19 cellular contexts compared by ENCODE assay signal in the genomic region with DNA sequence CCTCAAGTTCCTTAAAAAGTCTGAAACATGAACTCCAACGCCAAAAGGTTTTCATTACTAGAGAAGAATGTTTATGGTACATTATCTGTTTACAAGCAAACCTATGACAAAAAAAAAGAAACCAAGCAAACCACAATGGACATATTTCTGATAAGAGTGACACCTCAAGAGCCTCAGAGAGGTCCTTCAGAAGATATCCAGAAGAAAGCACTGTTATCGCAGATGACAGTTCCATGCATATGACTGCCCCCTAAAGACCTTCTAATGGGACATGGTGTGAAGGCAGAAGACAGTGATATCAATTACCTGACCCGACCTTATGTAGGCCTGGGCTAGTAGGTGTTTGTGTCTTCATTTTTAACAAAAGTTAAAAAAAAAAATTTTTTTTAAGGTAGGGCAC. TPM values are rescaled to one million over a fixed set of nuclear protein-coding genes. Genes with fewer than 3 reads are reported as not detected.
DNase-seq lines count a peak whose midpoint lies in the region; ATAC-seq and TF ChIP-seq lines count a peak whose summit lies in the region.
"Had no signal": no experiment of that assay in that cellular context is flagged by ENCODE, and none has a peak within 500 bp of the region (broad histone marks: within the 10 kb centered on the region; RNA-seq: fewer than 3 reads in every experiment).

No MANE protein-coding gene starts in this region.

- no peak overlapping the region for H3K27ac ChIP-seq in upper lobe of right lung
- no peak overlapping the region for H3K27ac ChIP-seq in A673 (ENCODE audit: low read depth, low read length, poor library complexity, severe bottlenecking)
- H3K27ac ChIP-seq: ascending aorta, transverse colon had no signal

- no peak for TF ChIP-seq CTCF in WTC11 (IDR thresholded peaks at IDR 0.05)
- TF ChIP-seq CTCF in nephron (IDR thresholded peaks at IDR 0.05; ENCODE audit: unreplicated experiment in 3 of 3), result no peak
- no peak for TF ChIP-seq CTCF in upper lobe of right lung (IDR thresholded peaks at IDR 0.05)
- no peak for TF ChIP-seq CTCF in A673 (conservative IDR thresholded peaks at IDR 0.05; ENCODE audit: low read depth, low read length)

- H3K4me1 ChIP-seq in upper lobe of right lung, result peaks cover 17% of the 10 kb centered on the region
- peaks cover 5% of the 10 kb centered on the region for H3K4me1 ChIP-seq in A673 (ENCODE audit: insufficient read depth, low read length, poor library complexity, severe bottlenecking)

- H3K9me3 ChIP-seq in upper lobe of right lung, result no peaks in the 10 kb centered on the region
- no peaks in the 10 kb centered on the region for H3K9me3 ChIP-seq in A673 (ENCODE audit: low read depth, low read length, poor library complexity, severe bottlenecking)
- H3K9me3 ChIP-seq: ascending aorta, transverse colon had no signal

- H3K4me3 ChIP-seq in upper lobe of right lung (no peak overlapping the region), A673 (ENCODE audit: low read depth, low read length, poor library complexity, severe bottlenecking) (no peak overlapping the region)
- H3K4me3 ChIP-seq: ascending aorta, transverse colon had no signal

- H3K9me3 Mint-ChIP-seq in activated CD4-positive, alpha-beta T cell treated with anti-CD3 and anti-CD28 coated beads for 36 hours (ENCODE audit: low read depth), result no peaks in the 10 kb centered on the region
- H3K9me3 Mint-ChIP-seq in IgD-negative memory B cell (no peaks in the 10 kb centered on the region), WTC11 (no peaks in the 10 kb centered on the region), nephron (no peaks in the 10 kb centered on the region)
- H3K9me3 Mint-ChIP-seq: activated CD4-positive, alpha-beta T cell treated with anti-CD3 and anti-CD28 coated beads, Interleukin-2, amount 10 ng/mL, durations not matched to agents 7 days and 5 days; activated T-helper 1 cell treated with anti-CD3 and anti-CD28 coated beads, Interleukin-12 subunit alpha, Interleukin-12 subunit beta, Interleukin-2, Interleukin-4 antibody, amounts not matched to agents 30 ng/mL and 10 ng/mL and 1 ng/mL, durations not matched to agents 14 hours and 24 hours and 36 hours; naive B cell; stimulated activated naive B cell treated with anti-CD40 and anti-IgM and Interleukin-4, amounts not matched to agents 10 μg/mL and 1 μg/mL and 100 μg/mL, for 72 hours had no signal

- H3K4me3 Mint-ChIP-seq in activated CD4-positive, alpha-beta T cell treated with anti-CD3 and anti-CD28 coated beads for 36 hours, result peak overlapping the region; percentile 8
- H3K4me3 Mint-ChIP-seq in IgD-negative memory B cell (peak overlapping the region in 1 of 4 donors; percentile 27), WTC11 (peak overlapping the region; percentile 14), nephron (peak overlapping the region; percentile 3 to 66 (median 54))
- H3K4me3 Mint-ChIP-seq: activated CD4-positive, alpha-beta T cell treated with anti-CD3 and anti-CD28 coated beads, Interleukin-2, amount 10 ng/mL, durations not matched to agents 7 days and 5 days; activated T-helper 1 cell treated with anti-CD3 and anti-CD28 coated beads, Interleukin-12 subunit alpha, Interleukin-12 subunit beta, Interleukin-2, Interleukin-4 antibody, amounts not matched to agents 30 ng/mL and 10 ng/mL and 1 ng/mL, durations not matched to agents 14 hours and 24 hours and 36 hours; stimulated activated naive B cell treated with anti-CD40 and anti-IgM and Interleukin-4, amounts not matched to agents 10 μg/mL and 1 μg/mL and 100 μg/mL, for 72 hours had no signal

- no peaks in the 10 kb centered on the region for H3K27me3 Mint-ChIP-seq in activated CD4-positive, alpha-beta T cell treated with anti-CD3 and anti-CD28 coated beads for 36 hours
- H3K27me3 Mint-ChIP-seq in IgD-negative memory B cell (no peaks in the 10 kb centered on the region), WTC11 (ENCODE audit: low read depth) (peaks cover 5% of the 10 kb centered on the region; the same call in 1 of the 2 replicates), nephron (ENCODE audit: low read depth) (no peaks in the 10 kb centered on the region)
- H3K27me3 Mint-ChIP-seq: activated CD4-positive, alpha-beta T cell treated with anti-CD3 and anti-CD28 coated beads, Interleukin-2, amount 10 ng/mL, durations not matched to agents 7 days and 5 days; naive B cell; stimulated activated naive B cell treated with anti-CD40 and anti-IgM and Interleukin-4, amounts not matched to agents 10 μg/mL and 1 μg/mL and 100 μg/mL, for 72 hours had no signal

- peaks cover 31% of the 10 kb centered on the region for H3K36me3 Mint-ChIP-seq in activated CD4-positive, alpha-beta T cell treated with anti-CD3 and anti-CD28 coated beads for 36 hours (ENCODE audit: low read depth)
- H3K36me3 Mint-ChIP-seq in IgD-negative memory B cell (no peaks in the 10 kb centered on the region), WTC11 (peaks cover 4% of the 10 kb centered on the region; the same call in 1 of the 2 replicates), nephron (ENCODE audit: low read depth) (no peaks in the 10 kb centered on the region)
- H3K36me3 Mint-ChIP-seq: naive B cell had no signal

- intact Hi-C loops in activated CD4-positive, alpha-beta T cell treated with anti-CD3 and anti-CD28 coated beads for 36 hours (cut with DNase I, micrococcal nuclease), result loop anchor here (5.0 kb wide), 3 partner anchors 34 to 616 kb away; a partner anchor contains a TSS
- intact Hi-C loops in upper lobe of right lung (cut with DNase I) (no loop called here), A673 (cut with micrococcal nuclease; ENCODE audit: unreplicated experiment) (no loop called here)

- H3K4me1 Mint-ChIP-seq in activated CD4-positive, alpha-beta T cell treated with anti-CD3 and anti-CD28 coated beads for 36 hours, result peaks cover 44% of the 10 kb centered on the region
- H3K4me1 Mint-ChIP-seq in IgD-negative memory B cell (peaks cover 13 to 21% (median 19%) of the 10 kb centered on the region in 3 donors), WTC11 (peaks cover 39% of the 10 kb centered on the region), nephron (peaks cover 20% of the 10 kb centered on the region)

- H3K27me3 ChIP-seq in upper lobe of right lung, result no peaks in the 10 kb centered on the region
- no peaks in the 10 kb centered on the region for H3K27me3 ChIP-seq in A673 (replicated peaks; ENCODE audit: insufficient read depth, low read depth, low read length, poor library complexity)
- H3K27me3 ChIP-seq: ascending aorta, transverse colon had no signal

- BruUV-seq in A673 (replicated peaks; lab: Mats Ljungman, UMichigan), result no TSS peak

- DNase-seq in activated CD4-positive, alpha-beta T cell treated with anti-CD3 and anti-CD28 coated beads for 36 hours, result no peak
- DNase-seq in activated CD4-positive, alpha-beta T cell treated with anti-CD3 and anti-CD28 coated beads for 1 hour, result no peak
- DNase-seq in WTC11 (ENCODE audit: low spot score) (no peak), upper lobe of right lung (no peak), A673 (ENCODE audit: low spot score) (no peak)
- DNase-seq: activated CD4-positive, alpha-beta T cell treated with anti-CD3 and anti-CD28 coated beads, Interleukin-2, amount 10 ng/mL, durations not matched to agents 7 days and 5 days; COR-L47; islet precursor cell; naive B cell; NCI-H146; stimulated activated CD4-positive, alpha-beta T cell treated with anti-CD3 and anti-CD28 coated beads, Interleukin-12 subunit alpha, Interleukin-12 subunit beta, amount 100 ng/mL, for 4 hours; stimulated activated naive B cell treated with anti-CD40 and anti-IgM and Interleukin-4, amounts not matched to agents 10 μg/mL and 1 μg/mL and 100 μg/mL, for 72 hours; T-helper 9 cell; transverse colon had no signal

- peak overlapping the region; percentile 0 for H3K27ac Mint-ChIP-seq in activated CD4-positive, alpha-beta T cell treated with anti-CD3 and anti-CD28 coated beads for 36 hours
- peak overlapping the region; percentile 9 to 62 (median 31) for H3K27ac Mint-ChIP-seq in IgD-negative memory B cell
- no peak overlapping the region for H3K27ac Mint-ChIP-seq in WTC11
- no peak overlapping the region for H3K27ac Mint-ChIP-seq in nephron
- H3K27ac Mint-ChIP-seq: activated CD4-positive, alpha-beta T cell treated with anti-CD3 and anti-CD28 coated beads, Interleukin-2, amount 10 ng/mL, durations not matched to agents 7 days and 5 days; activated T-helper 1 cell treated with anti-CD3 and anti-CD28 coated beads, Interleukin-12 subunit alpha, Interleukin-12 subunit beta, Interleukin-2, Interleukin-4 antibody, amounts not matched to agents 30 ng/mL and 10 ng/mL and 1 ng/mL, durations not matched to agents 14 hours and 24 hours and 36 hours; stimulated activated naive B cell treated with anti-CD40 and anti-IgM and Interleukin-4, amounts not matched to agents 10 μg/mL and 1 μg/mL and 100 μg/mL, for 72 hours had no signal

- CTCF ChIA-PET in activated CD4-positive, alpha-beta T cell treated with anti-CD3 and anti-CD28 coated beads for 36 hours (lab: Charles Lee), result interaction anchor here (0.6 to 7.7 kb wide), 2 partner anchors 16 to 48 kb away, joined by 3 to 64 read pairs; no protein-coding TSS in a partner anchor
- CTCF ChIA-PET in WTC11 (lab: Charles Lee), result interaction anchor here (0.8 to 1.8 kb wide), 3 partner anchors 16 to 346 kb away, joined by 5 to 8 read pairs (median 7); no protein-coding TSS in a partner anchor
- CTCF ChIA-PET in A673 (lab: Charles Lee), result no interaction called here

- no peak for ATAC-seq in activated CD4-positive, alpha-beta T cell treated with anti-CD3 and anti-CD28 coated beads for 36 hours
- ATAC-seq in WTC11 (no peak), upper lobe of right lung (no peak), GM18858 (IDR thresholded peaks at IDR 0.05; ENCODE audit: unreplicated experiment) (no peak)
- ATAC-seq: stimulated activated naive B cell treated with anti-CD40 and anti-IgM and Interleukin-4, amounts not matched to agents 10 μg/mL and 1 μg/mL and 100 μg/mL, for 72 hours had no signal

- H3K36me3 ChIP-seq in upper lobe of right lung, result no peaks in the 10 kb centered on the region
- peaks cover 4% of the 10 kb centered on the region for H3K36me3 ChIP-seq in A673 (ENCODE audit: insufficient read depth, low read length, poor library complexity, severe bottlenecking)
- H3K36me3 ChIP-seq: ascending aorta, transverse colon had no signal

- POLR2A ChIA-PET in activated CD4-positive, alpha-beta T cell treated with anti-CD3 and anti-CD28 coated beads for 36 hours (lab: Charles Lee), result no interaction called here
- POLR2A ChIA-PET in WTC11 (lab: Charles Lee), result no interaction called here
- POLR2A ChIA-PET in A673 (lab: Charles Lee; ENCODE audit: low non-redundant PET), result no interaction called here

RNA-seq across cellular contexts. Expression of a gene that starts 3.1 kb away (rescaled TPM):
- total RNA-seq in activated CD4-positive, alpha-beta T cell treated with anti-CD3 and anti-CD28 coated beads for 36 hours, result 10 to 100 TPM; 51.6 to 69.0 TPM
- 49.4 TPM for polyA plus RNA-seq in IgD-negative memory B cell
- 84.0 to 114 TPM (median 110 TPM) in 3 replicates for total RNA-seq in WTC11 (2021)
- total RNA-seq in upper lobe of right lung, result 22.7 TPM
- 59.4 and 61.6 TPM in 2 replicates for total RNA-seq in A673 (2021)

RNA-seq across cellular contexts. Expression of a gene that starts 34.8 kb away (rescaled TPM):
- under 1 TPM; 0.14 to 0.19 TPM for total RNA-seq in activated CD4-positive, alpha-beta T cell treated with anti-CD3 and anti-CD28 coated beads for 36 hours
- not detected for polyA plus RNA-seq in IgD-negative memory B cell
- total RNA-seq in WTC11 (2021), result 7.5 to 8.3 TPM (median 7.7 TPM) in 3 replicates
- total RNA-seq in upper lobe of right lung, result 2.1 TPM
- total RNA-seq in A673 (2021), result 2.5 and 3.0 TPM in 2 replicates

Comparison
In these comparisons a context has a peak if more than half of its experiments do, and no peak if none do; other contexts are left out.
1. H3K27ac Mint-ChIP-seq: peak in activated CD4-positive, alpha-beta T cell treated with anti-CD3 and anti-CD28 coated beads for 36 hours (single experiment) and IgD-negative memory B cell (3 of 3); none in WTC11 (single experiment) and nephron (0 of 3).
2. intact Hi-C loops: an anchor here in activated CD4-positive, alpha-beta T cell treated with anti-CD3 and anti-CD28 coated beads for 36 hours (5.0 kb wide); none called in upper lobe of right lung and A673.